23 cellular contexts compared by ENCODE assay signal in the genomic region with DNA sequence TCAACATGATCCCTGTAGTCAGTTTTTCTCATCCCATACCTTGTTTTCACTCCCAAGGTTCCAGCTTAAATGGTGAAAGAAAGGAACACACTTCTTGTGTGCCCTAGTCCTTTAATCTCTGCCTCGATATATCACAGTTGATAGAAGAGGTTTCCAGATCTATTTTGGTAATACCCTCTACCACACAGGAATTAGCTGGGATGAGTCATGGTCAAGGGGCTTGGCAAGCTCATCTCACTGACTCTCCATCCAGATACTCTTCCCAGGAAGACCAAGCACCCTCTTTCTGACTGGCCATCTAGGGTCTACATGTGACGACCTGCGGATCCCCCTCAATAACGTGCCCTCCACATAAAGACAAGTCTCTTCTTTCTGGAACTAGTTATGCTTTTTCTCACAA.
DNase-seq lines count a peak whose midpoint lies in the region; ATAC-seq and TF ChIP-seq lines count a peak whose summit lies in the region.
"Had no signal": no experiment of that assay in that cellular context is flagged by ENCODE, and none has a peak within 500 bp of the region (broad histone marks: within the 10 kb centered on the region; RNA-seq: fewer than 3 reads in every experiment).

No MANE protein-coding gene starts in this region.

- DNase-seq in Daoy (ENCODE audit: low read depth) (peak; percentile 9), HT1080 (ENCODE audit: low read depth) (peak; percentile 34), astrocyte of the spinal cord (ENCODE audit: low read depth, low spot score) (peak; percentile 21), myocyte (ENCODE audit: low read depth) (peak; percentile 84), HPDE6-E6E7 (ENCODE audit: extremely low spot score) (no peak), islet precursor cell (no peak)
- DNase-seq: activated CD4-positive, alpha-beta T cell treated with anti-CD3 and anti-CD28 coated beads, Interleukin-2, amount 10 ng/mL, durations not matched to agents 7 days and 5 days; activated naive CD4-positive, alpha-beta T cell treated with Interleukin-2 at 50 U/mL for 16 hours; activated T-cell treated with anti-CD3 and anti-CD28 coated beads, Interleukin-2, amount 50 U/mL, for 72 hours; CD4-positive, alpha-beta memory T cell; endodermal cell; esophagus squamous epithelium; Kasumi-1; midbrain; NCI-H1092; NCI-H187 treated with DMSO at 0.1 percent for 48 hours; stomach; transverse colon had no signal

- no peak for ATAC-seq in HG03520 (IDR thresholded peaks at IDR 0.05; ENCODE audit: unreplicated experiment)
- ATAC-seq: GM23338, sciatic nerve had no signal

- TF ChIP-seq CTCF in astrocyte of the spinal cord (IDR thresholded peaks at IDR 0.05; ENCODE audit: low read depth, low read length), result no peak

- H3K4me3 ChIP-seq in astrocyte of the spinal cord (ENCODE audit: low read depth, low read length), result no peak overlapping the region
- H3K4me3 ChIP-seq: adrenal gland, cardiac muscle cell, esophagus squamous epithelium, GM23338, stomach, transverse colon had no signal

- in situ Hi-C loops in astrocyte of the spinal cord (cut with HindIII; ENCODE audit: low sequenced_read_pairs), result no loop called here

Comparison
In these comparisons a context has a peak if more than half of its experiments do, and no peak if none do; other contexts are left out.
1. DNase-seq: peak in Daoy (single experiment), HT1080 (single experiment), astrocyte of the spinal cord (single experiment) and myocyte (single experiment); none in HPDE6-E6E7 (single experiment) and islet precursor cell (single experiment).